11 cellular contexts compared by ENCODE assay signal in the genomic region with DNA sequence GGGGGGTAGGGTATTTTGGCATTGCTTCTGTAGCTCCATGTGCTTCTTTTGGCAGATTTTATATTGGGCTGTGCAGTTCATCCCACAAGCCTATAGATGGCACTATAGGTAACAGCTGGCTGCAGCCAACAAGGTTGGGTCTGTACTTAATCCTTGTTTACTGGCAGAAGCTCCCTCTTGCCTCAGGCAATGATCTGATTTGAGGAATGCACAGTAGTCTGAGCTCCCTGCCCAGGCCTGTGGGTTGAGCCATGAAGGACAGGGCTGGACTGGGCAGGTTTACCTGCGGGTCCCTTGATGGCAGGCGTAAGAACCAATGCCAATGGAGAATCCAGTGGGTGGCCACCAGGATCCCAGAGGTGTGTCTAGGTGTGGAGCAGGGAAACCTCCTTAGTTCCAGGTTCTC. TPM values are rescaled to one million over a fixed set of nuclear protein-coding genes. Genes with fewer than 3 reads are reported as not detected.
DNase-seq lines count a peak whose midpoint lies in the region; ATAC-seq, FAIRE-seq and TF ChIP-seq lines count a peak whose summit lies in the region.
"Had no signal": no experiment of that assay in that cellular context is flagged by ENCODE, and none has a peak within 500 bp of the region (broad histone marks: within the 10 kb centered on the region; RNA-seq: fewer than 3 reads in every experiment).

No MANE protein-coding gene starts in this region.

- H3K27me3 ChIP-seq in K562 (ENCODE audit: control insufficient read depth in 2 of 2, insufficient read depth in 2 of 2, low read length in 2 of 2) (peaks cover 0 to 4% of the 10 kb centered on the region in 2 experiments; a peak in 1 of 5 replicates), left lung (peaks cover 0 to 4% of the 10 kb centered on the region in 2 donors)

- H3K9me1 ChIP-seq in K562 (ENCODE audit: control insufficient read depth, insufficient read depth, low read length): no peaks in the 10 kb centered on the region

- H4K20me1 ChIP-seq in K562 (replicated peaks; ENCODE audit: control insufficient read depth, insufficient read depth, low read length): no peaks in the 10 kb centered on the region

- DNase-seq in NCI-H526 (lab: John Stamatoyannopoulos, UW) (peak; percentile 12 to 51), NCI-H526 treated with DMSO at 0.1 percent for 48 hours (lab: John Stamatoyannopoulos, UW) (no peak), H54 (ENCODE audit: insufficient read length, low spot score) (peak; percentile 30), NCI-H774 (lab: John Stamatoyannopoulos, UW) (peak; percentile 11), K562 (ENCODE audit: extremely low read depth in 1 of 4, low spot score in 3 of 4) (peak; percentile 19 to 44 (median 33)), left lung (no peak), posterior cingulate gyrus (no peak)

- TF ChIP-seq CTCF in K562 (IDR thresholded peaks at IDR 0.05 in 2 of 3, conservative IDR thresholded peaks at IDR 0.05 in 1 of 3; ENCODE audit: insufficient read depth in 2 of 3, low read depth in 1 of 3, low read length in 3 of 3): peak; percentile 60 to 81 (median 75)
- TF ChIP-seq CTCF in left lung (IDR thresholded peaks at IDR 0.05): peak; percentile 57 to 78

- TF ChIP-seq POLR2A in H54 (IDR thresholded peaks at IDR 0.05; ENCODE audit: low read depth, low read length) (no peak), K562 (conservative IDR thresholded peaks at IDR 0.05) (no peak)

- intact Hi-C loops in K562 (cut with micrococcal nuclease) (loop anchor here (1.0 kb wide), 1 partner anchor 311 kb away; no protein-coding TSS in a partner anchor), left lung (cut with DNase I) (no loop called here), posterior cingulate gyrus (cut with DNase I) (no loop called here)

- H3K27ac ChIP-seq in K562 (ENCODE audit: extremely low read depth, low read depth, low read length): no peak overlapping the region
- H3K27ac ChIP-seq in left lung: no peak overlapping the region
- H3K27ac ChIP-seq: thoracic aorta had no signal

- peak; percentile 29 to 69; a peak in 3 of 4 replicates for TF ChIP-seq RAD21 in K562 (CRISPR knock-in tag; conservative IDR thresholded peaks at IDR 0.05 in 1 of 2, IDR thresholded peaks at IDR 0.05 in 1 of 2)

- POLR2A ChIA-PET in K562 (lab: Yijun Ruan, JAX): interaction anchor here (1.5 kb wide), 1 partner anchor 9 kb away, joined by 4 read pairs; no protein-coding TSS in a partner anchor

- H2AFZ ChIP-seq in K562 (ENCODE audit: low read depth, low read length): no peak overlapping the region

- CTCF ChIA-PET in K562 (lab: Yijun Ruan, JAX; ENCODE audit: low intra/inter-chr PET ratio): no interaction called here

- 0% methylated on average over 2 of the region's 2 CpGs for WGBS in K562 (ENCODE audit: insufficient coverage, low coverage, missing lambda C conversion rate)

- in situ Hi-C loops in K562 (cut with MboI): no loop called here

- no peak overlapping the region for H3K4me2 ChIP-seq in K562 (ENCODE audit: insufficient read depth, low read length)

- H3K9me3 ChIP-seq in K562 (replicated peaks; ENCODE audit: control insufficient read depth, insufficient read depth, low read depth, low read length) (no peaks in the 10 kb centered on the region), left lung (no peaks in the 10 kb centered on the region)
- H3K9me3 ChIP-seq: thoracic aorta had no signal

- no TSS peak for BruUV-seq in K562 (replicated peaks; lab: Mats Ljungman, UMichigan)

- FAIRE-seq in H54 (lab: Jason Lieb, UNC) (peak; percentile 66), K562 (lab: Jason Lieb, UNC) (peak; percentile 81)
- FAIRE-seq: colon, G401.6 had no signal

- H3K36me3 ChIP-seq in K562 (ENCODE audit: control insufficient read depth, insufficient read depth, low read length) (no peaks in the 10 kb centered on the region), left lung (no peaks in the 10 kb centered on the region)
- H3K36me3 ChIP-seq: thoracic aorta had no signal

- no peak for TF ChIP-seq EP300 in K562 (IDR thresholded peaks at IDR 0.05; ENCODE audit: low read length)

- no peaks in the 10 kb centered on the region for H3K79me2 ChIP-seq in K562 (ENCODE audit: control insufficient read depth, insufficient read depth, low read length)

- no peak overlapping the region for H3K9ac ChIP-seq in K562 (ENCODE audit: insufficient read depth in 1 of 2, low read depth in 2 of 2, low read length in 2 of 2)

- H3K4me3 ChIP-seq in K562 (no peak overlapping the region), left lung (no peak overlapping the region)
- H3K4me3 ChIP-seq: thoracic aorta had no signal

- no peaks in the 10 kb centered on the region for H3K4me1 ChIP-seq in K562 (replicated peaks in 1 of 2; ENCODE audit: control insufficient read depth in 2 of 2, insufficient read depth in 2 of 2, low read length in 2 of 2)
- no peaks in the 10 kb centered on the region for H3K4me1 ChIP-seq in left lung

- peak; percentile 70 for ATAC-seq in K562
- peak; percentile 88 for ATAC-seq in left lung
- ATAC-seq in HG03342 (IDR thresholded peaks at IDR 0.05; ENCODE audit: unreplicated experiment): no peak

RNA-seq across cellular contexts. Expression of a gene that starts 11.7 kb away (rescaled TPM):
- not detected in 2 replicates for total RNA-seq in K562 (2011; cell fraction: chromatin; rRNA removed; ENCODE audit: low replicate concordance)
- total RNA-seq in K562 (2011; cell fraction: nucleolus; rRNA removed): not detected in 2 replicates
- not detected in 2 replicates for total RNA-seq in K562 (2011; cell fraction: nucleoplasm; rRNA removed)
- total RNA-seq in K562 (2014; rRNA removed) (not detected in 2 replicates), K562 (2014; rRNA removed; fragmentation: Illumina TruSeq; extraction: Trizol) (not detected in 2 replicates), K562 (2015; rRNA removed; fragmentation: Illumina TruSeq; extraction: Trizol) (not detected in 2 replicates), K562 (2021) (not detected in 2 replicates), left lung (not detected)
- polyA plus RNA-seq in K562 (2011; rRNA removed) (not detected in 2 replicates), K562 (2014; fragmentation: Illumina TruSeq; extraction: Trizol) (not detected in 2 replicates), K562 (2014; fragmentation: Nextera tagmentation; extraction: Ambion mirVana) (not detected), K562 (2014; rRNA removed) (not detected in 2 replicates)
- not detected in 2 replicates for polyA plus RNA-seq in K562 (2011; cell fraction: cytosol; rRNA removed)
- polyA plus RNA-seq in K562 (2011; cell fraction: nucleus; rRNA removed): not detected in 2 replicates
- polyA plus RNA-seq in K562 (2012): not detected in 2 replicates
- not detected in 2 replicates for polyA minus RNA-seq in K562 (2011; rRNA and poly(A)+ RNA removed)
- polyA minus RNA-seq in K562 (2011; cell fraction: cytosol; rRNA and poly(A)+ RNA removed): not detected in 2 replicates
- not detected in 2 replicates for polyA minus RNA-seq in K562 (2011; cell fraction: nucleus; rRNA and poly(A)+ RNA removed)

RNA-seq across cellular contexts. Expression of a gene that starts 20.1 kb away (rescaled TPM):
- not detected in 2 replicates for total RNA-seq in K562 (2011; cell fraction: chromatin; rRNA removed; ENCODE audit: low replicate concordance)
- not detected in 2 replicates for total RNA-seq in K562 (2011; cell fraction: nucleolus; rRNA removed)
- total RNA-seq in K562 (2011; cell fraction: nucleoplasm; rRNA removed): not detected in 2 replicates
- total RNA-seq in K562 (2014; rRNA removed): not detected in 2 replicates
- not detected in 2 replicates for total RNA-seq in K562 (2014; rRNA removed; fragmentation: Illumina TruSeq; extraction: Trizol)
- not detected in 2 replicates for total RNA-seq in K562 (2015; rRNA removed; fragmentation: Illumina TruSeq; extraction: Trizol)
- total RNA-seq in K562 (2021): not detected in 2 replicates
- not detected in 2 replicates for polyA plus RNA-seq in K562 (2011; rRNA removed)
- not detected in 2 replicates for polyA plus RNA-seq in K562 (2011; cell fraction: cytosol; rRNA removed)
- not detected in 2 replicates for polyA plus RNA-seq in K562 (2011; cell fraction: nucleus; rRNA removed)
- polyA plus RNA-seq in K562 (2012): not detected in 2 replicates
- not detected in 2 replicates for polyA plus RNA-seq in K562 (2014; fragmentation: Illumina TruSeq; extraction: Trizol)
- polyA plus RNA-seq in K562 (2014; fragmentation: Nextera tagmentation; extraction: Ambion mirVana): not detected
- not detected in 2 replicates for polyA plus RNA-seq in K562 (2014; rRNA removed)
- polyA minus RNA-seq in K562 (2011; rRNA and poly(A)+ RNA removed): 0.36 TPM in 1 of 2 replicates, not detected in the other
- not detected in 2 replicates for polyA minus RNA-seq in K562 (2011; cell fraction: cytosol; rRNA and poly(A)+ RNA removed)
- polyA minus RNA-seq in K562 (2011; cell fraction: nucleus; rRNA and poly(A)+ RNA removed): not detected in 2 replicates
- not detected for total RNA-seq in left lung
- total RNA-seq: thoracic aorta had no signal

RNA-seq across cellular contexts. Expression of a gene that starts 21.2 kb away (rescaled TPM):
- total RNA-seq in K562 (2011; cell fraction: chromatin; rRNA removed; ENCODE audit: low replicate concordance): not detected in 2 replicates
- total RNA-seq in K562 (2011; cell fraction: nucleolus; rRNA removed): not detected in 2 replicates
- not detected in 2 replicates for total RNA-seq in K562 (2011; cell fraction: nucleoplasm; rRNA removed)
- total RNA-seq in K562 (2014; rRNA removed) (not detected in 2 replicates), K562 (2014; rRNA removed; fragmentation: Illumina TruSeq; extraction: Trizol) (not detected in 2 replicates), K562 (2015; rRNA removed; fragmentation: Illumina TruSeq; extraction: Trizol) (not detected in 2 replicates), K562 (2021) (not detected in 2 replicates), left lung (not detected)
- polyA plus RNA-seq in K562 (2011; rRNA removed) (not detected in 2 replicates), K562 (2014; fragmentation: Illumina TruSeq; extraction: Trizol) (not detected in 2 replicates), K562 (2014; fragmentation: Nextera tagmentation; extraction: Ambion mirVana) (not detected), K562 (2014; rRNA removed) (not detected in 2 replicates)
- polyA plus RNA-seq in K562 (2011; cell fraction: cytosol; rRNA removed): not detected in 2 replicates
- polyA plus RNA-seq in K562 (2011; cell fraction: nucleus; rRNA removed): not detected in 2 replicates
- polyA plus RNA-seq in K562 (2012): 0.10 TPM in 1 of 2 replicates, not detected in the other
- polyA minus RNA-seq in K562 (2011; rRNA and poly(A)+ RNA removed): not detected in 2 replicates
- polyA minus RNA-seq in K562 (2011; cell fraction: cytosol; rRNA and poly(A)+ RNA removed): not detected in 2 replicates
- not detected in 2 replicates for polyA minus RNA-seq in K562 (2011; cell fraction: nucleus; rRNA and poly(A)+ RNA removed)
- total RNA-seq: thoracic aorta had no signal

RNA-seq across cellular contexts. Expression of a gene that starts 28.2 kb away (rescaled TPM):
- total RNA-seq in K562 (2011; cell fraction: chromatin; rRNA removed; ENCODE audit: low replicate concordance): not detected in 2 replicates
- total RNA-seq in K562 (2011; cell fraction: nucleolus; rRNA removed): not detected in 2 replicates
- not detected in 2 replicates for total RNA-seq in K562 (2011; cell fraction: nucleoplasm; rRNA removed)
- not detected in 2 replicates for total RNA-seq in K562 (2014; rRNA removed)
- not detected in 2 replicates for total RNA-seq in K562 (2014; rRNA removed; fragmentation: Illumina TruSeq; extraction: Trizol)
- total RNA-seq in K562 (2015; rRNA removed; fragmentation: Illumina TruSeq; extraction: Trizol): not detected in 2 replicates
- total RNA-seq in K562 (2021): not detected in 2 replicates
- not detected in 2 replicates for polyA plus RNA-seq in K562 (2011; rRNA removed)
- polyA plus RNA-seq in K562 (2011; cell fraction: cytosol; rRNA removed): not detected in 2 replicates
- not detected in 2 replicates for polyA plus RNA-seq in K562 (2011; cell fraction: nucleus; rRNA removed)
- not detected in 2 replicates for polyA plus RNA-seq in K562 (2012)
- polyA plus RNA-seq in K562 (2014; fragmentation: Illumina TruSeq; extraction: Trizol): not detected in 2 replicates
- not detected for polyA plus RNA-seq in K562 (2014; fragmentation: Nextera tagmentation; extraction: Ambion mirVana)
- not detected in 2 replicates for polyA plus RNA-seq in K562 (2014; rRNA removed)
- polyA minus RNA-seq in K562 (2011; rRNA and poly(A)+ RNA removed): not detected in 2 replicates
- not detected in 2 replicates for polyA minus RNA-seq in K562 (2011; cell fraction: cytosol; rRNA and poly(A)+ RNA removed)
- not detected in 2 replicates for polyA minus RNA-seq in K562 (2011; cell fraction: nucleus; rRNA and poly(A)+ RNA removed)
- total RNA-seq in left lung: not detected
- total RNA-seq: thoracic aorta had no signal

RNA-seq across cellular contexts. Expression of a gene that starts 54.0 kb away (rescaled TPM):
- not detected in 2 replicates for total RNA-seq in K562 (2011; cell fraction: chromatin; rRNA removed; ENCODE audit: low replicate concordance)
- not detected in 2 replicates for total RNA-seq in K562 (2011; cell fraction: nucleolus; rRNA removed)
- total RNA-seq in K562 (2011; cell fraction: nucleoplasm; rRNA removed): not detected in 2 replicates
- total RNA-seq in K562 (2014; rRNA removed) (not detected in 2 replicates), K562 (2014; rRNA removed; fragmentation: Illumina TruSeq; extraction: Trizol) (not detected in 2 replicates), K562 (2015; rRNA removed; fragmentation: Illumina TruSeq; extraction: Trizol) (not detected in 2 replicates), K562 (2021) (not detected in 2 replicates), left lung (not detected)
- polyA plus RNA-seq in K562 (2011; rRNA removed) (not detected in 2 replicates), K562 (2014; fragmentation: Illumina TruSeq; extraction: Trizol) (not detected in 2 replicates), K562 (2014; fragmentation: Nextera tagmentation; extraction: Ambion mirVana) (not detected), K562 (2014; rRNA removed) (not detected in 2 replicates)
- not detected in 2 replicates for polyA plus RNA-seq in K562 (2011; cell fraction: cytosol; rRNA removed)
- not detected in 2 replicates for polyA plus RNA-seq in K562 (2011; cell fraction: nucleus; rRNA removed)
- not detected in 2 replicates for polyA plus RNA-seq in K562 (2012)
- polyA minus RNA-seq in K562 (2011; rRNA and poly(A)+ RNA removed): not detected in 2 replicates
- polyA minus RNA-seq in K562 (2011; cell fraction: cytosol; rRNA and poly(A)+ RNA removed): not detected in 2 replicates
- polyA minus RNA-seq in K562 (2011; cell fraction: nucleus; rRNA and poly(A)+ RNA removed): not detected in 2 replicates

Comparison
In these comparisons a context has a peak if more than half of its experiments do, and no peak if none do; other contexts are left out.
1. DNase-seq: peak in NCI-H526 (2 of 2), H54 (single experiment), NCI-H774 (single experiment) and K562 (4 of 4); none in NCI-H526 treated with DMSO at 0.1 percent for 48 hours (single experiment), left lung (0 of 2) and posterior cingulate gyrus (0 of 10).